Comparison of ENCODE assay signal across 8 cellular contexts in the genomic region with DNA sequence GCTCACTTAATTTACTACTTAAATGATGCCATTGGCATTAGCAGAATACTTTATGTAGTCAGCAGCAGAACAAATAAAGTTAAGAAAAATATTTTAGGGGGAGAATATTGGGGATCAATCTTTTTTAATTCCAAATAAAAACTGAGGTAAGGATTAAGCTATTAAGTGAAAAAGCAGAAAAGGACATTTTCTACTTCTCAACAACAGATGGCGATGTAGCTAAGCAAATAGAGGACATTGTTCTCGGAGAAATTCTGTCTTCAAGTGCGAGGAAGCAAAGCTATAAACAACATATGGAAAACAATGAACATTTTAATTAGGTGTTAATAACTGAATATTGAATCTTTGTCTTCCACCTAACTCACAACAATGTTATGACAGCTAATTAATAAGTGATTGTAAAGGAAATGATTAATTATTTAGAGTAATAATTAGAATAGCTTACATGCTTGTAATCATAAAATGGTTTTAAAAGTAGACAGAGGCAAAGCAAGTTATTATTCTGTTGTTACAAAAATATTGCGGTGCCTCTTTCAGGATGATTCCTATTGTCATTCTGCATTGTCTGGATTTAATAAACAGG.
DNase-seq lines count a peak whose midpoint lies in the region; ATAC-seq, FAIRE-seq and TF ChIP-seq lines count a peak whose summit lies in the region.

No MANE protein-coding gene starts in this region.

- no peak for ATAC-seq in GM19455 (IDR thresholded peaks at IDR 0.05; ENCODE audit: unreplicated experiment)

- TF ChIP-seq CTCF in AG10803 (conservative IDR thresholded peaks at IDR 0.05; ENCODE audit: low read length) (peak; percentile 80), cardiac fibroblast (IDR thresholded peaks at IDR 0.05; ENCODE audit: low read depth, low read length) (peak; percentile 41)

- DNase-seq in AG10803 (ENCODE audit: low read depth) (peak; percentile 55), GM19239 (ENCODE audit: insufficient read length, low spot score) (no peak), NCI-H345 (lab: John Stamatoyannopoulos, UW) (peak; percentile 42), cardiac fibroblast (ENCODE audit: low read depth in 2 of 2) (peak; percentile 67 to 68), medulla oblongata (ENCODE audit: extremely low spot score) (peak; percentile 66), T-helper 9 cell (no peak), NK-92 (lab: John Stamatoyannopoulos, UW; ENCODE audit: unreplicated experiment) (no peak)

- FAIRE-seq in GM19239 (lab: Jason Lieb, UNC), result peak; percentile 96

- H3K4me3 ChIP-seq in AG10803 (ENCODE audit: low read length), result no peak overlapping the region
- no peak overlapping the region for H3K4me3 ChIP-seq in cardiac fibroblast (replicated peaks in 1 of 2; ENCODE audit: low read depth in 2 of 2, low read length in 2 of 2)

Comparison
In these comparisons a context has a peak if more than half of its experiments do, and no peak if none do; other contexts are left out.
1. DNase-seq: peak in AG10803 (single experiment), NCI-H345 (single experiment), cardiac fibroblast (2 of 2) and medulla oblongata (single experiment); none in GM19239 (single experiment), T-helper 9 cell (single experiment) and NK-92 (single experiment).